Comparison of ENCODE assay signal across 28 cellular contexts in genomic region chr2:232863996-232864395, GRCh38.
"Had no signal": no experiment of that assay in that cellular context is flagged by ENCODE, and none has a peak within 500 bp of the region (broad histone marks: within the 10 kb centered on the region; RNA-seq: fewer than 3 reads in every experiment).

No MANE protein-coding gene starts in this region.

- H3K9me3 Mint-ChIP-seq: dendritic cell treated with granulocyte-macrophage colony-stimulating factor and Interleukin-4, amounts not matched to agents 40 ng/mL and 50 ng/mL, for 4 days; endodermal cell; memory B cell; natural killer cell; stimulated activated effector memory CD8-positive, alpha-beta T cell treated with anti-CD3 and anti-CD28 coated beads, Interleukin-12 subunit alpha, Interleukin-12 subunit beta, amount 100 ng/mL, for 72 hours had no signal

- H3K4me1 Mint-ChIP-seq: stimulated activated effector memory CD8-positive, alpha-beta T cell treated with anti-CD3 and anti-CD28 coated beads, Interleukin-12 subunit alpha, Interleukin-12 subunit beta, amount 100 ng/mL, for 72 hours had no signal

- H3K36me3 ChIP-seq: colonic mucosa, ovary had no signal

- H3K4me3 ChIP-seq: colonic mucosa, gastrocnemius medialis, heart left ventricle, hepatocyte, lung, ovary, psoas muscle, sigmoid colon, testis, tibial artery, upper lobe of left lung had no signal

- H3K27ac Mint-ChIP-seq: dendritic cell treated with granulocyte-macrophage colony-stimulating factor and Interleukin-4, amounts not matched to agents 40 ng/mL and 50 ng/mL, for 4 days; endodermal cell; memory B cell; stimulated activated effector memory CD8-positive, alpha-beta T cell treated with anti-CD3 and anti-CD28 coated beads, Interleukin-12 subunit alpha, Interleukin-12 subunit beta, amount 100 ng/mL, for 72 hours had no signal

- H3K4me3 Mint-ChIP-seq: dendritic cell treated with granulocyte-macrophage colony-stimulating factor and Interleukin-4, amounts not matched to agents 40 ng/mL and 50 ng/mL, for 4 days; endodermal cell; memory B cell; natural killer cell; stimulated activated effector memory CD8-positive, alpha-beta T cell treated with anti-CD3 and anti-CD28 coated beads, Interleukin-12 subunit alpha, Interleukin-12 subunit beta, amount 100 ng/mL, for 72 hours had no signal

- H3K27me3 Mint-ChIP-seq: dendritic cell treated with granulocyte-macrophage colony-stimulating factor and Interleukin-4, amounts not matched to agents 40 ng/mL and 50 ng/mL, for 4 days; memory B cell had no signal

- H3K27me3 ChIP-seq: colonic mucosa, gastrocnemius medialis, heart left ventricle, hepatocyte, ovary, sigmoid colon, testis, tibial artery, upper lobe of left lung had no signal

- ATAC-seq: gastrocnemius medialis; heart left ventricle; left lobe of liver; natural killer cell; right cardiac atrium; stimulated activated effector memory CD8-positive, alpha-beta T cell treated with anti-CD3 and anti-CD28 coated beads, Interleukin-12 subunit alpha, Interleukin-12 subunit beta, amount 100 ng/mL, for 72 hours had no signal

- H3K27ac ChIP-seq: colonic mucosa, gastrocnemius medialis, heart left ventricle, hepatocyte, ovary, psoas muscle, sigmoid colon, testis, tibial artery, upper lobe of left lung had no signal

- DNase-seq: colonic mucosa; effector CD8-positive, alpha-beta T cell; endodermal cell; erythroblast; foreskin fibroblast; gastrocnemius medialis; heart left ventricle; kidney; natural killer cell; occipital lobe; ovary; posterior cingulate gyrus; psoas muscle; right cardiac atrium; sigmoid colon; stimulated activated CD4-positive, alpha-beta T cell treated with anti-CD3 and anti-CD28 coated beads, Interleukin-2, amount 100 ng/mL, for 24 hours; stimulated activated CD4-positive, alpha-beta T cell treated with anti-CD3 and anti-CD28 coated beads, Interleukin-4, amount 100 ng/mL, for 24 hours; stimulated activated naive CD4-positive, alpha-beta T cell treated with Interleukin-2 at 50 U/mL for 16 hours; substantia nigra; testis; tibial artery; upper lobe of left lung had no signal

- H3K9me3 ChIP-seq: colonic mucosa, gastrocnemius medialis, heart left ventricle, ovary, psoas muscle, sigmoid colon, testis, tibial artery, upper lobe of left lung had no signal

- H3K4me1 ChIP-seq: heart left ventricle, sigmoid colon, testis, tibial artery, upper lobe of left lung had no signal
